In the genomic region with DNA sequence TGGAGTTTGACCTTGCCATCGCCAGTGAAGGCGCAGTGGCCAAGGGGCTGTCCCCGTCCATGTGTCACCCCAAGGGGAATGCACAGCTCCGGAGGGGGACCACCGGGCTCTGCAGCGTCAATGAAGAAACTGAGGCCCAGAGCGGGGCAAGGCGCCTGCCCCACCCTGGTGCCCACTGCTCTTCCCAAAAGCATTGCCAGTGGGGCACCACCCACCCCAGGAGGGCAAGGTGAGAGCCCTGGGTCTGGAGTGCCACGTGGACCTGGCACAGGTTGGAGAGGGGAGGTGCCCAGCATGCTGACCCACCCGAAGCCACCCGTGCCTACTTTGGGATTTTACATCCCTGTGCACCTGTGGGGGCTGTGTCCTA, we compare ENCODE assay signal across 18 cellular contexts. TPM values are rescaled to one million over a fixed set of nuclear protein-coding genes. Genes with fewer than 3 reads are reported as not detected.
"Had no signal": no experiment of that assay in that cellular context is flagged by ENCODE, and none has a peak within 500 bp of the region (broad histone marks: within the 10 kb centered on the region; RNA-seq: fewer than 3 reads in every experiment).

No MANE protein-coding gene starts in this region.

- FAIRE-seq: colon, endometrium, frontal cortex, pancreas had no signal

- H3K4me1 ChIP-seq: pancreas had no signal

- H3K9me3 ChIP-seq: pancreas had no signal

- H3K27me3 ChIP-seq: pancreas had no signal

- H3K27ac Mint-ChIP-seq: activated CD4-positive, alpha-beta memory T cell treated with anti-CD3 and anti-CD28 coated beads for 36 hours had no signal

- H3K27ac ChIP-seq: pancreas, VCaP had no signal

- H3K36me3 ChIP-seq: heart left ventricle, pancreas, spleen had no signal

- ATAC-seq: left ventricle myocardium superior, pancreas, sciatic nerve had no signal

- H3K4me3 Mint-ChIP-seq: activated CD4-positive, alpha-beta memory T cell treated with anti-CD3 and anti-CD28 coated beads for 36 hours; brain had no signal

- H3K4me3 ChIP-seq: heart left ventricle, pancreas, spleen had no signal

- DNase-seq: anterior cingulate cortex, caudate nucleus, erythroblast, kidney glomerular epithelial cell, spleen had no signal

RNA-seq across cellular contexts. Expression of a gene that starts 8.3 kb away (rescaled TPM):
- total RNA-seq: activated CD4-positive, alpha-beta memory T cell treated with anti-CD3 and anti-CD28 coated beads for 36 hours; activated T-helper 2 cell treated with anti-CD3 and anti-CD28 coated beads, Interferon-gamma antibody, Interleukin-2, Interleukin-4, amounts not matched to agents 10 μg/mL and 5 μg/mL and 100 μg/mL, durations not matched to agents 14 hours and 24 hours and 36 hours; left ventricle myocardium superior; T-helper 1 cell treated with Interleukin-12 subunit alpha and Interleukin-12 subunit beta and Interleukin-4 antibody, amounts not matched to agents 30 ng/mL and 1 ng/mL, for 36 hours; ureter had no signal
